ENCODE assay signal across 9 cellular contexts in the genomic region with DNA sequence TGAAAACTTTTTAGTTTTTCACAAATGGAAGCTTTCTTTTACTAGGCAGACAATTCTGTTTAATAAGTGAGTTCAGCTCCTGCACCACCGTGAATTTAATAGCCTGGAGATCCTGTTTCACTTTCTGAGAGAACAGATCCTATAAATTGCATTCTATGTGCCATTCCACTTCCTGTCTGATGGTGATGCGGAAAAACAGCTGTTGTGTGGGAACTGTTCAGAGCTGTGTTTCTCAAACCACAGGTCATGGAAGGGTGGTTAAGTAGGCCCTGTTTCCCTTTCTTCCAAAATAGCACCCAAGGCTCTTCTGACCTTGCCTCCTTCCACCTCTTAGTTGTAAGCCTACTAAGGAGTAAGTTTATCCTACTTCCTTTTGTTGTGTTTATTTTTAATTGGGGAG.
DNase-seq lines count a peak whose midpoint lies in the region; ATAC-seq and TF ChIP-seq lines count a peak whose summit lies in the region.
"Had no signal": no experiment of that assay in that cellular context is flagged by ENCODE, and none has a peak within 500 bp of the region (broad histone marks: within the 10 kb centered on the region; RNA-seq: fewer than 3 reads in every experiment).

No MANE protein-coding gene starts in this region.

- H3K36me3 Mint-ChIP-seq in HFFc6 (ENCODE audit: low read depth), result no peaks in the 10 kb centered on the region

- no peak for TF ChIP-seq CTCF in HFFc6 (IDR thresholded peaks at IDR 0.05)
- no peak for TF ChIP-seq CTCF in fibroblast of villous mesenchyme (IDR thresholded peaks at IDR 0.05; ENCODE audit: insufficient read depth, low read depth, low read length)
- TF ChIP-seq CTCF in uterus (IDR thresholded peaks at IDR 0.05), result no peak

- no peak for TF ChIP-seq POLR2A in uterus (IDR thresholded peaks at IDR 0.05)

- peaks cover 36% of the 10 kb centered on the region for H3K4me1 Mint-ChIP-seq in HFFc6 (ENCODE audit: low read depth)

- H3K27ac ChIP-seq in uterus, result no peak overlapping the region

- no peaks in the 10 kb centered on the region for H3K36me3 ChIP-seq in uterus

- H3K9me3 ChIP-seq in uterus, result no peaks in the 10 kb centered on the region

- ATAC-seq in GM18502 (IDR thresholded peaks at IDR 0.05; ENCODE audit: poor library complexity, unreplicated experiment), result peak; percentile 73

- intact Hi-C loops in uterus (cut with DNase I; ENCODE audit: low total_unique reads), result no loop called here

- H3K4me1 ChIP-seq in uterus, result no peaks in the 10 kb centered on the region

- H3K27me3 ChIP-seq in uterus, result no peaks in the 10 kb centered on the region

- peak; percentile 28 for DNase-seq in HFFc6
- peak; percentile 61 for DNase-seq in NAMALWA (ENCODE audit: low spot score)
- DNase-seq in fibroblast of villous mesenchyme (ENCODE audit: low read depth), result peak; percentile 95
- no peak for DNase-seq in stimulated activated CD4-positive, alpha-beta T cell treated with anti-CD3 and anti-CD28 coated beads, Interleukin-2, amount 100 ng/mL, for 24 hours
- DNase-seq in stimulated activated CD4-positive, alpha-beta T cell treated with anti-CD3 and anti-CD28 coated beads, Interleukin-2, amount 100 ng/mL, for 48 hours, result no peak
- no peak for DNase-seq in activated CD8-positive, alpha-beta memory T cell treated with anti-CD3 and anti-CD28 coated beads, Interleukin-2, amount 50 U/mL, for 4 hours
- no peak for DNase-seq in uterus

- H3K9me3 Mint-ChIP-seq in HFFc6, result no peaks in the 10 kb centered on the region

- no peak overlapping the region for H3K4me3 ChIP-seq in fibroblast of villous mesenchyme (ENCODE audit: low read depth, low read length)
- no peak overlapping the region for H3K4me3 ChIP-seq in uterus
- H3K4me3 ChIP-seq: lung had no signal

- no peaks in the 10 kb centered on the region for H3K27me3 Mint-ChIP-seq in HFFc6 (ENCODE audit: insufficient read depth)

- H3K27ac Mint-ChIP-seq in HFFc6, result peak overlapping the region; percentile 49; the same call in 1 of the 2 replicates

- H3K4me3 Mint-ChIP-seq in HFFc6, result peak overlapping the region; percentile 20; the same call in 1 of the 2 replicates

Comparison
In these comparisons a context has a peak if more than half of its experiments do, and no peak if none do; other contexts are left out.
1. DNase-seq: peak in HFFc6 (single experiment), NAMALWA (single experiment) and fibroblast of villous mesenchyme (single experiment); none in stimulated activated CD4-positive, alpha-beta T cell treated with anti-CD3 and anti-CD28 coated beads, Interleukin-2, amount 100 ng/mL, for 24 hours (0 of 2), stimulated activated CD4-positive, alpha-beta T cell treated with anti-CD3 and anti-CD28 coated beads, Interleukin-2, amount 100 ng/mL, for 48 hours (0 of 2), activated CD8-positive, alpha-beta memory T cell treated with anti-CD3 and anti-CD28 coated beads, Interleukin-2, amount 50 U/mL, for 4 hours (single experiment) and uterus (0 of 2).